Comparison of ENCODE assay signal across 12 cellular contexts in the genomic region with DNA sequence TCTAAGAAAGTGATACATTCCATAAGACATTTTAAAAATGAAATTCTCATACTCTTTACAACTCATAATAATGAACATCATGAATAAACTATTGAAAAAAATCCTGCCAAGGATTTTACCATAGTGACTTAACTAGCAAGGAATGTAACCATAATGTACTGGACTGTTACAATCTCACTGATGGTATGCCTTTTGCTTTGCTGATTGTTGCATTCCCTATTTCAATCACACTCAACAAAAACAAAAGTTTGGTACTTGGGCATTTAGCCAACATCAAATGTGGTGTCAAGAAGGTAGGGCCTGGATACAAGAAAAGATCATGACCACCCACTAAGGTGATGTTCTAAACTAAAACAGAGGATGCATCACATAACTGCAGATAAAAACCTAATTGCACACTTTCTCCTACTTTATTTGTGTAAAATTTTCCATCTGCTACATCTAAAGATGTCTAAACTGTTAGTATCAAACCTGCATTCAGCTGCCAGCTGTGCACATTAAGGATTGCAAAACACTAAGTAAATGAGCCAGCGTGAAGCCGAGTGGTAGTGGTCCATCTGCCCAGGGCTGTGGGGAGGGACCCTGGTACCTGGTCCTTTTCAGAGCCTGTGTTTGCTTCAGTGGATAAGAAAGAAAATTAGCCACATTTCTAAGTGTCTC.
DNase-seq lines count a peak whose midpoint lies in the region; ATAC-seq and TF ChIP-seq lines count a peak whose summit lies in the region.
"Had no signal": no experiment of that assay in that cellular context is flagged by ENCODE, and none has a peak within 500 bp of the region (broad histone marks: within the 10 kb centered on the region; RNA-seq: fewer than 3 reads in every experiment).

No MANE protein-coding gene starts in this region.

- H3K4me3 ChIP-seq in dorsolateral prefrontal cortex, result no peak overlapping the region
- H3K4me3 ChIP-seq: gastroesophageal sphincter had no signal

- peaks cover 3% of the 10 kb centered on the region for H3K9me3 Mint-ChIP-seq in nephron
- H3K9me3 Mint-ChIP-seq: activated T-helper 1 cell treated with anti-CD3 and anti-CD28 coated beads, Interleukin-12 subunit alpha, Interleukin-12 subunit beta, Interleukin-2, Interleukin-4 antibody, amounts not matched to agents 30 ng/mL and 10 ng/mL and 1 ng/mL, durations not matched to agents 14 hours and 24 hours and 36 hours had no signal

- no peak overlapping the region for H3K4me3 Mint-ChIP-seq in nephron
- H3K4me3 Mint-ChIP-seq: activated T-helper 1 cell treated with anti-CD3 and anti-CD28 coated beads, Interleukin-12 subunit alpha, Interleukin-12 subunit beta, Interleukin-2, Interleukin-4 antibody, amounts not matched to agents 30 ng/mL and 10 ng/mL and 1 ng/mL, durations not matched to agents 14 hours and 24 hours and 36 hours had no signal

- H3K27ac Mint-ChIP-seq in nephron, result peak overlapping the region in 2 of 3 experiments; percentile 45 to 57
- H3K27ac Mint-ChIP-seq: activated T-helper 1 cell treated with anti-CD3 and anti-CD28 coated beads, Interleukin-12 subunit alpha, Interleukin-12 subunit beta, Interleukin-2, Interleukin-4 antibody, amounts not matched to agents 30 ng/mL and 10 ng/mL and 1 ng/mL, durations not matched to agents 14 hours and 24 hours and 36 hours had no signal

- ATAC-seq in GM21528 (IDR thresholded peaks at IDR 0.05; ENCODE audit: low FRiP score, unreplicated experiment), result no peak
- ATAC-seq: gastroesophageal sphincter had no signal

- no peaks in the 10 kb centered on the region for H3K27me3 ChIP-seq in dorsolateral prefrontal cortex
- H3K27me3 ChIP-seq: gastroesophageal sphincter had no signal

- peaks cover 20% of the 10 kb centered on the region for H3K4me1 Mint-ChIP-seq in nephron

- intact Hi-C loops in dorsolateral prefrontal cortex (cut with DNase I), result no loop called here

- H3K27me3 Mint-ChIP-seq in nephron (ENCODE audit: low read depth), result no peaks in the 10 kb centered on the region

- H3K36me3 Mint-ChIP-seq in nephron (ENCODE audit: low read depth), result peaks cover 7% of the 10 kb centered on the region

- TF ChIP-seq CTCF in dorsolateral prefrontal cortex (IDR thresholded peaks at IDR 0.05 in 54 of 56, conservative IDR thresholded peaks at IDR 0.05 in 2 of 56; ENCODE audit: low read depth in 1 of 56, partially characterized antibody in 56 of 56) (no peak), nephron (IDR thresholded peaks at IDR 0.05; ENCODE audit: unreplicated experiment in 3 of 3) (no peak)

- DNase-seq in ELR (ENCODE audit: low read depth) (peak; percentile 79), NCI-H524 treated with DMSO at 0.1 percent for 48 hours (lab: John Stamatoyannopoulos, UW) (peak; percentile 24), dorsolateral prefrontal cortex (no peak), RKO (ENCODE audit: low spot score) (no peak), SKM-1 treated with dmso at 0.1 percent for 144 hours (lab: John Stamatoyannopoulos, UW; ENCODE audit: unreplicated experiment) (no peak), LoVo (ENCODE audit: low spot score) (no peak)
- DNase-seq: NCI-H526 had no signal

- peak overlapping the region in 37 of 59 donors; percentile 4 to 74 (median 41) for H3K27ac ChIP-seq in dorsolateral prefrontal cortex
- H3K27ac ChIP-seq: KMS-11 had no signal

Comparison
In these comparisons a context has a peak if more than half of its experiments do, and no peak if none do; other contexts are left out.
1. DNase-seq: peak in ELR (single experiment) and NCI-H524 treated with DMSO at 0.1 percent for 48 hours (single experiment); none in dorsolateral prefrontal cortex (0 of 10), RKO (single experiment), SKM-1 treated with dmso at 0.1 percent for 144 hours (single experiment) and LoVo (single experiment).